Comparison of ENCODE assay signal across 14 cellular contexts in the genomic region with DNA sequence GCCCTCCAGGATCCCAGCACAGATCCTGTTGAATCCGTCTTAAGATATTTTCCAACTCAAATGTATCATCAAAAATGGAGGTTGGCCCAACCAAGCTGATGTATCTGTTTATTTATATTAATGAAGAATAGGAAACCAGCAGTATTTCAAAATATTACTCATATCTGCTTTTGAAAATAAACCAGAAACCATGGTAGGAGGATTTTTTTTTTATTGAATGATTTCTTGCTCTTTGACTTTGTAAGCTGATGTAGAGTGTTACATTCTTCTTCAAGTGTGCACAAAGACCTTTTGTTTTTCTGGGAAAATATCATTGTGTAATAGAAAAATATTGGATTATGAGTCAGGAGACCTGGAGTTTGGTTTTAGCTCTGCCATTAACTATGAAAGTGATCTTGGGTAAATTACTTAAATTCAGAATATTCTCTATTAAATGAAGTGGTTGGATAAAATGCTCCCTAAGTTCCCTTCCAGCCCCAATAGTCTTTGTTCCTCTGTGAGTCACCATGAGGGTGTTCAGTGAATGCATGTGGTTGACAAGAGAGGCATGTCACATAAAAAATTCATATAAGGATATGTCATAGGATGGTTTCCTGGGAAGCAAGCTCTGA.
DNase-seq lines count a peak whose midpoint lies in the region; ATAC-seq and TF ChIP-seq lines count a peak whose summit lies in the region.
"Had no signal": no experiment of that assay in that cellular context is flagged by ENCODE, and none has a peak within 500 bp of the region (broad histone marks: within the 10 kb centered on the region; RNA-seq: fewer than 3 reads in every experiment).

No MANE protein-coding gene starts in this region.

- DNase-seq in HCEC 1CT (peak; percentile 18), astrocyte of the spinal cord (ENCODE audit: low read depth, low spot score) (peak; percentile 87), hepatic stellate cell (ENCODE audit: low spot score) (peak; percentile 25), glutamatergic neuron (no peak)
- no peak for DNase-seq in CD8-positive, alpha-beta T cell
- no peak for DNase-seq in activated naive CD4-positive, alpha-beta T cell treated with anti-CD3 and anti-CD28 coated beads for 36 hours
- DNase-seq: head of caudate nucleus; KBM-7; left lung; NCI-H1694 treated with DMSO at 0.1 percent for 48 hours; stimulated activated CD4-positive, alpha-beta T cell treated with anti-CD3 and anti-CD28 coated beads, Interleukin-1b, Interleukin-23, amount 100 ng/mL, for 48 hours had no signal

- H3K27me3 ChIP-seq in ACC112 (ENCODE audit: insufficient read depth, low read length): no peaks in the 10 kb centered on the region
- no peaks in the 10 kb centered on the region for H3K27me3 ChIP-seq in CD8-positive, alpha-beta T cell (ENCODE audit: insufficient read depth, low read length)
- H3K27me3 ChIP-seq: left lung had no signal

- no peaks in the 10 kb centered on the region for H3K79me2 ChIP-seq in ACC112 (ENCODE audit: control insufficient read depth, insufficient read depth, low read length, unreplicated experiment)

- CTCF ChIA-PET in CD8-positive, alpha-beta T cell (lab: Charles Lee): interaction anchor here (0.7 kb wide), 1 partner anchor 39 kb away, joined by 4 read pairs; no protein-coding TSS in a partner anchor
- CTCF ChIA-PET in activated naive CD4-positive, alpha-beta T cell treated with anti-CD3 and anti-CD28 coated beads for 36 hours (lab: Charles Lee): no interaction called here

- TF ChIP-seq CTCF in astrocyte of the spinal cord (IDR thresholded peaks at IDR 0.05; ENCODE audit: low read depth, low read length) (no peak), glutamatergic neuron (IDR thresholded peaks at IDR 0.05; ENCODE audit: partially characterized antibody, unreplicated experiment) (no peak)
- TF ChIP-seq CTCF in CD8-positive, alpha-beta T cell (IDR thresholded peaks at IDR 0.05): no peak

- H3K4me1 ChIP-seq in ACC112 (ENCODE audit: control insufficient read depth, insufficient read depth, low read length, unreplicated experiment): peaks cover 61% of the 10 kb centered on the region
- H3K4me1 ChIP-seq in CD8-positive, alpha-beta T cell (ENCODE audit: insufficient read depth, low read length): no peaks in the 10 kb centered on the region
- H3K4me1 ChIP-seq: left lung had no signal

- H3K9me3 Mint-ChIP-seq in CD8-positive, alpha-beta T cell: no peaks in the 10 kb centered on the region
- H3K9me3 Mint-ChIP-seq in activated naive CD4-positive, alpha-beta T cell treated with anti-CD3 and anti-CD28 coated beads for 36 hours: no peaks in the 10 kb centered on the region
- H3K9me3 Mint-ChIP-seq in glutamatergic neuron (ENCODE audit: unreplicated experiment): peaks cover 5% of the 10 kb centered on the region
- H3K9me3 Mint-ChIP-seq: activated naive CD4-positive, alpha-beta T cell treated with anti-CD3 and anti-CD28 coated beads, Interleukin-2, amount 50 U/mL, for 72 hours had no signal

- H3K4me1 Mint-ChIP-seq in CD8-positive, alpha-beta T cell (ENCODE audit: low read depth): no peaks in the 10 kb centered on the region
- H3K4me1 Mint-ChIP-seq in activated naive CD4-positive, alpha-beta T cell treated with anti-CD3 and anti-CD28 coated beads for 36 hours (ENCODE audit: low read depth): no peaks in the 10 kb centered on the region
- peaks cover 57% of the 10 kb centered on the region for H3K4me1 Mint-ChIP-seq in glutamatergic neuron (ENCODE audit: low read depth, unreplicated experiment)

- H3K4me3 Mint-ChIP-seq in CD8-positive, alpha-beta T cell: no peak overlapping the region
- H3K4me3 Mint-ChIP-seq in activated naive CD4-positive, alpha-beta T cell treated with anti-CD3 and anti-CD28 coated beads for 36 hours: no peak overlapping the region
- no peak overlapping the region for H3K4me3 Mint-ChIP-seq in glutamatergic neuron (ENCODE audit: unreplicated experiment)

- intact Hi-C loops in CD8-positive, alpha-beta T cell (cut with DNase I, micrococcal nuclease): no loop called here
- intact Hi-C loops in activated naive CD4-positive, alpha-beta T cell treated with anti-CD3 and anti-CD28 coated beads for 36 hours (cut with micrococcal nuclease): no loop called here

- no peaks in the 10 kb centered on the region for H3K36me3 ChIP-seq in ACC112 (ENCODE audit: insufficient read depth, low read length)
- no peaks in the 10 kb centered on the region for H3K36me3 ChIP-seq in CD8-positive, alpha-beta T cell (ENCODE audit: insufficient read depth, low read length)
- H3K36me3 ChIP-seq: left lung had no signal

- H3K36me3 Mint-ChIP-seq in CD8-positive, alpha-beta T cell: no peaks in the 10 kb centered on the region
- no peaks in the 10 kb centered on the region for H3K36me3 Mint-ChIP-seq in activated naive CD4-positive, alpha-beta T cell treated with anti-CD3 and anti-CD28 coated beads for 36 hours (ENCODE audit: low read depth)
- no peaks in the 10 kb centered on the region for H3K36me3 Mint-ChIP-seq in glutamatergic neuron (ENCODE audit: unreplicated experiment)
- H3K36me3 Mint-ChIP-seq: activated naive CD4-positive, alpha-beta T cell treated with anti-CD3 and anti-CD28 coated beads, Interleukin-2, amount 50 U/mL, for 72 hours had no signal

- H3K4me3 ChIP-seq in ACC112 (ENCODE audit: low read depth, low read length): peak overlapping the region; percentile 46; the same call in 1 of the 2 replicates
- no peak overlapping the region for H3K4me3 ChIP-seq in astrocyte of the spinal cord (ENCODE audit: low read depth, low read length)
- no peak overlapping the region for H3K4me3 ChIP-seq in CD8-positive, alpha-beta T cell (ENCODE audit: low read depth, low read length)
- H3K4me3 ChIP-seq: left lung had no signal

- ATAC-seq in CD8-positive, alpha-beta T cell: no peak
- no peak for ATAC-seq in HG02610 (IDR thresholded peaks at IDR 0.05; ENCODE audit: unreplicated experiment)
- ATAC-seq: activated naive CD4-positive, alpha-beta T cell treated with anti-CD3 and anti-CD28 coated beads, Interleukin-2, amount 50 U/mL, for 72 hours had no signal

- H2AFZ ChIP-seq in ACC112 (ENCODE audit: low read length, unreplicated experiment): peak overlapping the region; percentile 84

- H3K9me3 ChIP-seq in CD8-positive, alpha-beta T cell (ENCODE audit: low read length): no peaks in the 10 kb centered on the region
- H3K9me3 ChIP-seq: left lung had no signal

- peak overlapping the region; percentile 99 for H3K27ac ChIP-seq in ACC112 (ENCODE audit: low read depth, low read length)
- H3K27ac ChIP-seq in CD8-positive, alpha-beta T cell (ENCODE audit: low read depth, low read length): no peak overlapping the region
- H3K27ac ChIP-seq: left lung had no signal

- in situ Hi-C loops in astrocyte of the spinal cord (cut with HindIII; ENCODE audit: low sequenced_read_pairs): no loop called here

- H3K27me3 Mint-ChIP-seq in CD8-positive, alpha-beta T cell (ENCODE audit: low read depth): peaks cover 3% of the 10 kb centered on the region
- H3K27me3 Mint-ChIP-seq in activated naive CD4-positive, alpha-beta T cell treated with anti-CD3 and anti-CD28 coated beads for 36 hours (ENCODE audit: low read depth): no peaks in the 10 kb centered on the region
- H3K27me3 Mint-ChIP-seq in glutamatergic neuron (ENCODE audit: unreplicated experiment): peaks cover 5% of the 10 kb centered on the region

- H3K27ac Mint-ChIP-seq in CD8-positive, alpha-beta T cell: no peak overlapping the region
- H3K27ac Mint-ChIP-seq in activated naive CD4-positive, alpha-beta T cell treated with anti-CD3 and anti-CD28 coated beads for 36 hours: no peak overlapping the region
- H3K27ac Mint-ChIP-seq in glutamatergic neuron (ENCODE audit: unreplicated experiment): no peak overlapping the region
- H3K27ac Mint-ChIP-seq: activated naive CD4-positive, alpha-beta T cell treated with anti-CD3 and anti-CD28 coated beads, Interleukin-2, amount 50 U/mL, for 72 hours had no signal

- POLR2A ChIA-PET in CD8-positive, alpha-beta T cell (lab: Charles Lee): interaction anchor here (0.7 kb wide), 1 partner anchor 142 kb away, joined by 3 read pairs; no protein-coding TSS in a partner anchor

Comparison
In these comparisons a context has a peak if more than half of its experiments do, and no peak if none do; other contexts are left out.
1. DNase-seq: peak in HCEC 1CT (single experiment), astrocyte of the spinal cord (single experiment) and hepatic stellate cell (single experiment); none in CD8-positive, alpha-beta T cell (0 of 7), activated naive CD4-positive, alpha-beta T cell treated with anti-CD3 and anti-CD28 coated beads for 36 hours (single experiment) and glutamatergic neuron (single experiment).